In genomic region chr13:99969934-99970760, GRCh38 we compare ENCODE assay signal across 9 cellular contexts. TPM values are rescaled to one million over a fixed set of nuclear protein-coding genes. Genes with fewer than 3 reads are reported as not detected.
DNase-seq lines count a peak whose midpoint lies in the region; ATAC-seq and TF ChIP-seq lines count a peak whose summit lies in the region.
"Had no signal": no experiment of that assay in that cellular context is flagged by ENCODE, and none has a peak within 500 bp of the region (broad histone marks: within the 10 kb centered on the region; RNA-seq: fewer than 3 reads in every experiment).

No MANE protein-coding gene starts in this region.

- no peak for ATAC-seq in right cardiac atrium

- no peak for TF ChIP-seq CTCF in RWPE1 (conservative IDR thresholded peaks at IDR 0.05; ENCODE audit: low read depth)

- 2% methylated on average over 96 of the region's 96 CpGs for WGBS in right cardiac atrium

- peaks cover 20% of the 10 kb centered on the region for H3K36me3 ChIP-seq in MG63

- CTCF ChIA-PET in RWPE1 (lab: Yijun Ruan, JAX): no interaction called here

- H3K27me3 ChIP-seq in MG63: no peaks in the 10 kb centered on the region
- peaks cover 3% of the 10 kb centered on the region for H3K27me3 ChIP-seq in right cardiac atrium (ENCODE audit: control insufficient read depth, insufficient read depth)

- H3K27ac ChIP-seq in right cardiac atrium (ENCODE audit: low read length) (no peak overlapping the region), RWPE1 (no peak overlapping the region)

- peaks cover 6% of the 10 kb centered on the region for H3K4me1 ChIP-seq in right cardiac atrium (ENCODE audit: control insufficient read depth, insufficient read depth, low read length)

- peak; percentile 30 for DNase-seq in DMS153 (lab: John Stamatoyannopoulos, UW)
- DNase-seq in DMS153 treated with DMSO at 0.1 percent for 48 hours (lab: John Stamatoyannopoulos, UW; ENCODE audit: unreplicated experiment): no peak
- DNase-seq in MG63: peak; percentile 88
- DNase-seq in activated CD8-positive, alpha-beta memory T cell treated with anti-CD3 and anti-CD28 coated beads, Interleukin-2, amount 50 U/mL, for 48 hours: peak; percentile 69
- DNase-seq in right cardiac atrium: no peak
- peak; percentile 54 for DNase-seq in stimulated activated CD8-positive, alpha-beta memory T cell treated with anti-CD3 and anti-CD28 coated beads, Interleukin-4, amount 100 ng/mL, for 48 hours
- DNase-seq in EL: no peak
- no peak for DNase-seq in RWPE1 (ENCODE audit: low spot score)

- intact Hi-C loops in right cardiac atrium (cut with DNase I): no loop called here

- POLR2A ChIA-PET in RWPE1 (lab: Yijun Ruan, JAX; ENCODE audit: low non-redundant PET): no interaction called here

- H3K9me3 ChIP-seq in MG63 (no peaks in the 10 kb centered on the region), right cardiac atrium (ENCODE audit: control insufficient read depth, low read length) (no peaks in the 10 kb centered on the region)

- peak overlapping the region; percentile 73 for H3K4me3 ChIP-seq in MG63
- H3K4me3 ChIP-seq in right cardiac atrium (ENCODE audit: low read length): peak overlapping the region; percentile 65

RNA-seq across cellular contexts. Expression of gene ZIC5, which starts 1.4 kb away (rescaled TPM):
- 1.8 and 2.9 TPM in 2 replicates for total RNA-seq in MG63 (2014; rRNA removed; shearing (Covaris generic); ENCODE audit: low replicate concordance)
- not detected for total RNA-seq in right cardiac atrium
- polyA plus RNA-seq in right cardiac atrium: not detected
- total RNA-seq: renal cortical epithelial cell had no signal

RNA-seq across cellular contexts. Expression of gene ZIC2, which starts 11.4 kb away (rescaled TPM):
- total RNA-seq in MG63 (2014; rRNA removed; shearing (Covaris generic); ENCODE audit: low replicate concordance): 3.7 and 5.2 TPM in 2 replicates
- not detected for total RNA-seq in right cardiac atrium
- polyA plus RNA-seq in right cardiac atrium: not detected
- total RNA-seq: renal cortical epithelial cell had no signal

Comparison
In these comparisons a context has a peak if more than half of its experiments do, and no peak if none do; other contexts are left out.
1. DNase-seq: peak in DMS153 (single experiment), MG63 (single experiment), activated CD8-positive, alpha-beta memory T cell treated with anti-CD3 and anti-CD28 coated beads, Interleukin-2, amount 50 U/mL, for 48 hours (single experiment) and stimulated activated CD8-positive, alpha-beta memory T cell treated with anti-CD3 and anti-CD28 coated beads, Interleukin-4, amount 100 ng/mL, for 48 hours (single experiment); none in DMS153 treated with DMSO at 0.1 percent for 48 hours (single experiment), right cardiac atrium (0 of 3), EL (single experiment) and RWPE1 (single experiment).